Comparison of ENCODE assay signal across 16 cellular contexts in the genomic region with DNA sequence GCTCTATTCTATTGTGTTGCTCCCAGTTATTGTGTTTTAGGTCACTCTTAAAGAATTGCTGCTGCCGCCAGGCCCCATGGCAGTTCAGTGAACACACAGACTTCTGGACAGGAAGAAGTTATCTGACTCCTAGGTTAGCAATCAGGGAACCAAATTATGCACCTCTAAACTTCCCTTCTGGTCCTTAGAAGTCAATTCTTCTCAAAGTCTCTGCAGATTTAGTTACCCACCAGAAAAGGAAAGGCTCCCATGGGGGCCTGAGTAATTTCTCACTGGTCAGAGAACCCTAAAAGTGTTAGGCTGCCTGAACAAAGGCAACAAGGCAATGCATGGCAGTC. TPM values are rescaled to one million over a fixed set of nuclear protein-coding genes. Genes with fewer than 3 reads are reported as not detected.
DNase-seq lines count a peak whose midpoint lies in the region; ATAC-seq and TF ChIP-seq lines count a peak whose summit lies in the region.
"Had no signal": no experiment of that assay in that cellular context is flagged by ENCODE, and none has a peak within 500 bp of the region (broad histone marks: within the 10 kb centered on the region; RNA-seq: fewer than 3 reads in every experiment).

No MANE protein-coding gene starts in this region.

- no peak for TF ChIP-seq EP300 in sigmoid colon (IDR thresholded peaks at IDR 0.05)

- H3K9ac ChIP-seq in muscle layer of colon (ENCODE audit: low read length) = no peak overlapping the region

- H3K36me3 ChIP-seq in muscle layer of colon (ENCODE audit: insufficient read depth, low read length) = no peaks in the 10 kb centered on the region
- no peaks in the 10 kb centered on the region for H3K36me3 ChIP-seq in sigmoid colon
- H3K36me3 ChIP-seq: cardiac muscle cell, pancreas had no signal

- H3K4me1 Mint-ChIP-seq in stimulated activated naive CD8-positive, alpha-beta T cell treated with anti-CD3 and anti-CD28 coated beads, Interleukin-15, Interleukin-2, amounts not matched to agents 100 ng/mL and 50 ng/mL, for 24 hours (ENCODE audit: low read depth) = peaks cover 67% of the 10 kb centered on the region
- peaks cover 31% of the 10 kb centered on the region for H3K4me1 Mint-ChIP-seq in activated naive CD8-positive, alpha-beta T cell (ENCODE audit: low read depth)

- H3K27ac ChIP-seq in muscle layer of colon (ENCODE audit: low read depth, low read length) (peak overlapping the region; percentile 1), sigmoid colon (peak overlapping the region in 2 of 4 donors; percentile 39 to 45)
- H3K27ac ChIP-seq: C4-2B, cardiac muscle cell, pancreas had no signal

- H3K4me3 ChIP-seq in muscle layer of colon (ENCODE audit: low read depth in 1 of 2, low read length in 2 of 2) (no peak overlapping the region), sigmoid colon (no peak overlapping the region)
- H3K4me3 ChIP-seq: cardiac muscle cell, pancreas had no signal

- DNase-seq in stimulated activated naive CD8-positive, alpha-beta T cell treated with anti-CD3 and anti-CD28 coated beads, Interleukin-15, Interleukin-2, amounts not matched to agents 100 U/mL and 50 U/mL, for 24 hours = no peak
- no peak for DNase-seq in effector CD8-positive, alpha-beta T cell (lab: John Stamatoyannopoulos, UW)
- DNase-seq in sigmoid colon (no peak), Kasumi-1 (lab: John Stamatoyannopoulos, UW) (no peak), inferior parietal cortex (ENCODE audit: extremely low spot score) (no peak)
- DNase-seq: activated T-cell treated with anti-CD3 and anti-CD28 coated beads for 4 hours; kidney; NCI-H187; stimulated activated CD4-positive, alpha-beta T cell treated with anti-CD3 and anti-CD28 coated beads, Interleukin-4, amount 100 ng/mL, for 1 hour; substantia nigra had no signal

- no peaks in the 10 kb centered on the region for H3K36me3 Mint-ChIP-seq in stimulated activated naive CD8-positive, alpha-beta T cell treated with anti-CD3 and anti-CD28 coated beads, Interleukin-15, Interleukin-2, amounts not matched to agents 100 ng/mL and 50 ng/mL, for 24 hours (ENCODE audit: low read depth)
- H3K36me3 Mint-ChIP-seq in activated naive CD8-positive, alpha-beta T cell = peaks cover 3% of the 10 kb centered on the region

- TF ChIP-seq POLR2A in sigmoid colon (IDR thresholded peaks at IDR 0.05) = no peak

- WGBS in sigmoid colon, 2 donors = 74 to 82% methylated on average over 1 of the region's 1 CpG

- no peak for TF ChIP-seq CTCF in sigmoid colon (IDR thresholded peaks at IDR 0.05)

- H3K9me3 Mint-ChIP-seq in stimulated activated naive CD8-positive, alpha-beta T cell treated with anti-CD3 and anti-CD28 coated beads, Interleukin-15, Interleukin-2, amounts not matched to agents 100 ng/mL and 50 ng/mL, for 24 hours = no peaks in the 10 kb centered on the region
- H3K9me3 Mint-ChIP-seq in activated naive CD8-positive, alpha-beta T cell (ENCODE audit: low read depth) = no peaks in the 10 kb centered on the region

- H3K27ac Mint-ChIP-seq in stimulated activated naive CD8-positive, alpha-beta T cell treated with anti-CD3 and anti-CD28 coated beads, Interleukin-15, Interleukin-2, amounts not matched to agents 100 ng/mL and 50 ng/mL, for 24 hours = peak overlapping the region; percentile 94
- H3K27ac Mint-ChIP-seq in activated naive CD8-positive, alpha-beta T cell = peak overlapping the region; percentile 10

- H3K27me3 Mint-ChIP-seq in stimulated activated naive CD8-positive, alpha-beta T cell treated with anti-CD3 and anti-CD28 coated beads, Interleukin-15, Interleukin-2, amounts not matched to agents 100 ng/mL and 50 ng/mL, for 24 hours = peaks cover 13% of the 10 kb centered on the region
- H3K27me3 Mint-ChIP-seq in activated naive CD8-positive, alpha-beta T cell = no peaks in the 10 kb centered on the region

- peak overlapping the region; percentile 33 for H3K4me3 Mint-ChIP-seq in stimulated activated naive CD8-positive, alpha-beta T cell treated with anti-CD3 and anti-CD28 coated beads, Interleukin-15, Interleukin-2, amounts not matched to agents 100 ng/mL and 50 ng/mL, for 24 hours
- H3K4me3 Mint-ChIP-seq in activated naive CD8-positive, alpha-beta T cell = no peak overlapping the region

- H3K27me3 ChIP-seq in muscle layer of colon (ENCODE audit: control insufficient read depth in 1 of 2, insufficient read depth in 2 of 2, low read length in 2 of 2) = no peaks in the 10 kb centered on the region
- no peaks in the 10 kb centered on the region for H3K27me3 ChIP-seq in sigmoid colon
- H3K27me3 ChIP-seq: cardiac muscle cell, pancreas had no signal

- H3K9me3 ChIP-seq in muscle layer of colon (ENCODE audit: low read length) = no peaks in the 10 kb centered on the region
- H3K9me3 ChIP-seq in sigmoid colon = no peaks in the 10 kb centered on the region
- H3K9me3 ChIP-seq: pancreas had no signal

- H3K4me1 ChIP-seq in muscle layer of colon (ENCODE audit: insufficient read depth, low read length) (peaks cover 55% of the 10 kb centered on the region), sigmoid colon (peaks cover 0 to 63% (median 35%) of the 10 kb centered on the region in 4 donors)
- H3K4me1 ChIP-seq: pancreas had no signal

- ATAC-seq in stimulated activated naive CD8-positive, alpha-beta T cell treated with anti-CD3 and anti-CD28 coated beads, Interleukin-15, Interleukin-2, amounts not matched to agents 100 U/mL and 50 U/mL, for 24 hours = no peak

- intact Hi-C loops in sigmoid colon (cut with DNase I) = no loop called here

RNA-seq across cellular contexts. Expression of gene EMP1, which starts 10.0 kb away (rescaled TPM):
- 100 to 1,000 TPM in 2 of 4 donors, 10 to 100 TPM in 2; 72.1 to 172 (median 94.2) TPM for total RNA-seq in sigmoid colon
- polyA plus RNA-seq in sigmoid colon = 100 to 1,000 TPM in 1 of 3 donors, 10 to 100 TPM in 2; 25.8 to 153 (median 34.7) TPM
